8 cellular contexts compared by ENCODE assay signal in genomic region chr19:13162749-13163608, GRCh38. TPM values are rescaled to one million over a fixed set of nuclear protein-coding genes. Genes with fewer than 3 reads are reported as not detected.
DNase-seq lines count a peak whose midpoint lies in the region; ATAC-seq and TF ChIP-seq lines count a peak whose summit lies in the region.

No MANE protein-coding gene starts in this region.

- TF ChIP-seq CTCF in VCaP (conservative IDR thresholded peaks at IDR 0.05) = no peak

- peak overlapping the region; percentile 76 for H3K27ac ChIP-seq in VCaP
- peak overlapping the region; percentile 86 for H3K27ac ChIP-seq in skeletal muscle tissue (ENCODE audit: low read depth, low read length)

- H3K9ac ChIP-seq in skeletal muscle tissue (ENCODE audit: low read depth in 1 of 3, low read length in 3 of 3) = peak overlapping the region; percentile 68 to 79 (median 79)

- peak; percentile 33 for ATAC-seq in HG02588 (IDR thresholded peaks at IDR 0.05; ENCODE audit: unreplicated experiment)
- no peak for ATAC-seq in GM18868 (IDR thresholded peaks at IDR 0.05; ENCODE audit: unreplicated experiment)

- H3K9me3 ChIP-seq in skeletal muscle tissue (ENCODE audit: control insufficient read depth in 3 of 3, low read length in 3 of 3) = no peaks in the 10 kb centered on the region

- peaks cover 22 to 33% (median 25%) of the 10 kb centered on the region in 3 donors for H3K4me1 ChIP-seq in skeletal muscle tissue (ENCODE audit: control insufficient read depth in 3 of 3, insufficient read depth in 3 of 3, low read length in 3 of 3)

- DNase-seq in DMS153 treated with DMSO at 0.1 percent for 48 hours (lab: John Stamatoyannopoulos, UW; ENCODE audit: unreplicated experiment) (peak; percentile 93), NCI-H2171 (lab: John Stamatoyannopoulos, UW) (peak; percentile 95), T47D (ENCODE audit: low read depth in 1 of 2, low spot score in 1 of 2) (peak; percentile 66 to 99), iPS-NIHi11 (ENCODE audit: low spot score) (peak; percentile 77)

- H3K4me3 ChIP-seq in skeletal muscle tissue (ENCODE audit: low read length in 3 of 3) = peak overlapping the region; percentile 62 to 76 (median 72)

- H3K27me3 ChIP-seq in skeletal muscle tissue (ENCODE audit: control insufficient read depth in 3 of 3, insufficient read depth in 3 of 3, low read length in 3 of 3) = no peaks in the 10 kb centered on the region

- no peaks in the 10 kb centered on the region for H3K36me3 ChIP-seq in skeletal muscle tissue (ENCODE audit: control insufficient read depth in 3 of 3, insufficient read depth in 3 of 3, low read length in 3 of 3)

- in situ Hi-C loops in T47D (cut with HindIII; ENCODE audit: low pct_unique_long_range_greater_than_20kb, low sequenced_read_pairs) = no loop called here

RNA-seq across cellular contexts. Expression of gene IER2, which starts 12.8 kb away (rescaled TPM):
- 23.5 TPM for total RNA-seq in skeletal muscle tissue

RNA-seq across cellular contexts. Expression of gene STX10, which starts 12.8 kb away (rescaled TPM):
- total RNA-seq in skeletal muscle tissue = 24.5 TPM

RNA-seq across cellular contexts. Expression of gene NACC1, which starts 44.9 kb away (rescaled TPM):
- 10.4 TPM for total RNA-seq in skeletal muscle tissue

RNA-seq across cellular contexts. Expression of gene TRMT1, which starts 46.4 kb away (rescaled TPM):
- total RNA-seq in skeletal muscle tissue = 13.0 TPM
